In the genomic region with DNA sequence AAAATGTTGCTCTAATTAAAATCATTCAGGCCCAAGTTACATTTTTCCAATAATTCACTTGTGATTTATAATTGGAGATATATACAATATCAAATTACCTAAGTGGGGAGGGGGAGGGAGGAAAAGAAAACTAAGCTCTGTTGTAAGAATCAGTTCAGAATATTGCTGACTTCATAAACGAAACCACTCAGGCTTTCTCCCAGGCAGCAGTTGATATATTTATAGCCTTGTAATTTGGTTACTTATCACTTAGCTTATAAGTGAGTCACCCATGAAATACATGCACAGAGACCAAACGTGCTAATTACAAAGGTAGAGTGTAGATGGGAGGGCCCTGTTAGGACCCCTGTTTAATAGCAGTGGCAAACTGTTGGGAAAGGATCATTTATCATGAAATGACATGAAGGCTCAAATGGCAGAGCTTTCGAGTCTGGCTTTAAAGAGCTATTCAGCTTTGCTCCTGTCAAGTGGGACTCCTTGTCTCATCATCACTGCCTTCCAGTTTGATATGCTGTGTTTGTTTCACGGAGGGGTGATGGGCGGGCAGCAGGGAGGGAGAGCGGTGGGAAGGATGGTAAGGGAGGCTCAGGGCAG, we compare ENCODE assay signal across 1 cellular context.
TF ChIP-seq lines count a peak whose summit lies in the region.

No MANE protein-coding gene starts in this region.

TF ChIP-seq in GM12878, 131 proteins besides CTCF, POLR2A, EP300 and RAD21 (continued from another document):
- TF ChIP-seq, protein P1, sequence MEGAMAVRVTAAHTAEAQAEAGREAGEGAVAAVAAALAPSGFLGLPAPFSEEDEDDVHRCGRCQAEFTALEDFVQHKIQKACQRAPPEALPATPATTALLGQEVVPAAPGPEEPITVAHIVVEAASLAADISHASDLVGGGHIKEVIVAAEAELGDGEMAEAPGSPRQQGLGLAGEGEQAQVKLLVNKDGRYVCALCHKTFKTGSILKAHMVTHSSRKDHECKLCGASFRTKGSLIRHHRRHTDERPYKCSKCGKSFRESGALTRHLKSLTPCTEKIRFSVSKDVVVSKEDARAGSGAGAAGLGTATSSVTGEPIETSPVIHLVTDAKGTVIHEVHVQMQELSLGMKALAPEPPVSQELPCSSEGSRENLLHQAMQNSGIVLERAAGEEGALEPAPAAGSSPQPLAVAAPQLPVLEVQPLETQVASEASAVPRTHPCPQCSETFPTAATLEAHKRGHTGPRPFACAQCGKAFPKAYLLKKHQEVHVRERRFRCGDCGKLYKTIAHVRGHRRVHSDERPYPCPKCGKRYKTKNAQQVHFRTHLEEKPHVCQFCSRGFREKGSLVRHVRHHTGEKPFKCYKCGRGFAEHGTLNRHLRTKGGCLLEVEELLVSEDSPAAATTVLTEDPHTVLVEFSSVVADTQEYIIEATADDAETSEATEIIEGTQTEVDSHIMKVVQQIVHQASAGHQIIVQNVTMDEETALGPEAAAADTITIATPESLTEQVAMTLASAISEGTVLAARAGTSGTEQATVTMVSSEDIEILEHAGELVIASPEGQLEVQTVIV (IDR thresholded peaks at IDR 0.05; ENCODE audit: borderline replicate concordance, partially characterized antibody): no peak
